ENCODE assay signal across 14 cellular contexts in the genomic region with DNA sequence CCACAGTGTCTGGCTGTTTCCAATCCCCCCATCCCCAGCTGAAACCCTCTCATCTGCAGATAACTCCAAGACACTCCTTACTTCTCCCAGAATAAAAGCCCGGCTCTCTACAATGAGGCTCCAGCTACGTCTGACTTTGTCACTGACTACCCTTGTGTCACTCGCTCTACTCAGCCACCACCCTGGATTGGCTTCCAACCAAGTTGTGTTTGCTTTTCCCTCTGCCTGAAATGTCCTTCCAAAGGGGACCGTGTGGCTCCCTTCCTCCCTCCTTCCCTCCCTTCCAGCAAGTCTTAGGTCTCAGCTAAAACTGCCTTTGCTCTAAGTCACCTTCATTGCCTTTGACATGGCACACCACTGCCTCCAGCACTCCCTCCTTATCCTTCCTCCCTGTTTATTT. TPM values are rescaled to one million over a fixed set of nuclear protein-coding genes. Genes with fewer than 3 reads are reported as not detected.
DNase-seq lines count a peak whose midpoint lies in the region; ATAC-seq and TF ChIP-seq lines count a peak whose summit lies in the region.
"Had no signal": no experiment of that assay in that cellular context is flagged by ENCODE, and none has a peak within 500 bp of the region (broad histone marks: within the 10 kb centered on the region; RNA-seq: fewer than 3 reads in every experiment).

No MANE protein-coding gene starts in this region.

- H3K27me3 ChIP-seq in left lung (no peaks in the 10 kb centered on the region), stomach (no peaks in the 10 kb centered on the region)

- peak; percentile 49 for ATAC-seq in left lung
- ATAC-seq in GM18520 (IDR thresholded peaks at IDR 0.05; ENCODE audit: unreplicated experiment): no peak

- H3K27ac ChIP-seq in VCaP: peak overlapping the region; percentile 91
- no peak overlapping the region for H3K27ac ChIP-seq in left lung
- H3K27ac ChIP-seq in stomach: peak overlapping the region; percentile 78 to 91 (median 80)
- H3K27ac ChIP-seq: left ventricle myocardium inferior had no signal

- no peaks in the 10 kb centered on the region for H3K36me3 ChIP-seq in left lung
- H3K36me3 ChIP-seq in stomach: no peaks in the 10 kb centered on the region
- H3K36me3 ChIP-seq: left ventricle myocardium inferior had no signal

- DNase-seq in NCI-H2029 treated with DMSO at 0.1 percent for 48 hours (lab: John Stamatoyannopoulos, UW): peak; percentile 32
- DNase-seq in left lung: no peak
- peak; percentile 76 for DNase-seq in stomach
- DNase-seq in activated gamma-delta T cell (lab: John Stamatoyannopoulos, UW): no peak
- no peak for DNase-seq in posterior vena cava (ENCODE audit: low spot score)
- no peak for DNase-seq in EL
- DNase-seq: activated CD8-positive, alpha-beta memory T cell treated with anti-CD3 and anti-CD28 coated beads for 24 hours; activated naive CD8-positive, alpha-beta T cell treated with anti-CD3 and anti-CD28 coated beads for 36 hours; left ventricle myocardium inferior; Right ventricle myocardium superior; stimulated activated CD4-positive, alpha-beta T cell treated with anti-CD3 and anti-CD28 coated beads, Interleukin-4, amount 100 ng/mL, for 24 hours; T-helper 1 cell had no signal

- H3K4me3 ChIP-seq in left lung (no peak overlapping the region), stomach (no peak overlapping the region)
- H3K4me3 ChIP-seq: left ventricle myocardium inferior had no signal

- 20 to 56% (median 35%) methylated on average over 4 of the region's 4 CpGs for WGBS in stomach, 5 donors

- intact Hi-C loops in left lung (cut with DNase I): no loop called here
- intact Hi-C loops in stomach (cut with DNase I; ENCODE audit: low total_unique reads): no loop called here
- intact Hi-C loops in posterior vena cava (cut with DNase I): no loop called here

- TF ChIP-seq CTCF in VCaP (conservative IDR thresholded peaks at IDR 0.05): no peak
- no peak for TF ChIP-seq CTCF in left lung (IDR thresholded peaks at IDR 0.05)
- TF ChIP-seq CTCF in stomach (IDR thresholded peaks at IDR 0.05): no peak

- H3K9me3 ChIP-seq in left lung (no peaks in the 10 kb centered on the region), stomach (no peaks in the 10 kb centered on the region)
- H3K9me3 ChIP-seq: left ventricle myocardium inferior had no signal

- no peak for TF ChIP-seq EP300 in stomach (IDR thresholded peaks at IDR 0.05)

- TF ChIP-seq POLR2A in stomach (IDR thresholded peaks at IDR 0.05): no peak

- H3K4me1 ChIP-seq in left lung (peaks cover 7 to 26% of the 10 kb centered on the region in 2 donors), stomach (peaks cover 51 to 91% (median 60%) of the 10 kb centered on the region in 4 donors)
- H3K4me1 ChIP-seq: left ventricle myocardium inferior had no signal

RNA-seq across cellular contexts. Expression of gene CDH1, which starts 42.8 kb away (rescaled TPM):
- total RNA-seq in left lung (100 to 1,000 TPM; 123 to 292 TPM), stomach (100 to 1,000 TPM; 104 to 567 (median 188) TPM), posterior vena cava (not detected)
- polyA plus RNA-seq in stomach: 10 to 100 TPM; 15.0 to 63.3 (median 62.2) TPM
- total RNA-seq: Right ventricle myocardium superior had no signal

Comparison
In these comparisons a context has a peak if more than half of its experiments do, and no peak if none do; other contexts are left out.
1. DNase-seq: peak in NCI-H2029 treated with DMSO at 0.1 percent for 48 hours (single experiment) and stomach (single experiment); none in left lung (0 of 2), activated gamma-delta T cell (single experiment), posterior vena cava (single experiment) and EL (single experiment).
2. H3K27ac ChIP-seq: peak in VCaP (single experiment) and stomach (5 of 5); none in left lung (0 of 2).
3. RNA of gene CDH1, which starts 42.8 kb away (total RNA-seq): 123 to 292 TPM in left lung and 104 to 567 TPM in stomach; not detected in posterior vena cava; every median in the first group is over 100 times any median in the second.